2 cellular contexts compared by ENCODE assay signal in the genomic region with DNA sequence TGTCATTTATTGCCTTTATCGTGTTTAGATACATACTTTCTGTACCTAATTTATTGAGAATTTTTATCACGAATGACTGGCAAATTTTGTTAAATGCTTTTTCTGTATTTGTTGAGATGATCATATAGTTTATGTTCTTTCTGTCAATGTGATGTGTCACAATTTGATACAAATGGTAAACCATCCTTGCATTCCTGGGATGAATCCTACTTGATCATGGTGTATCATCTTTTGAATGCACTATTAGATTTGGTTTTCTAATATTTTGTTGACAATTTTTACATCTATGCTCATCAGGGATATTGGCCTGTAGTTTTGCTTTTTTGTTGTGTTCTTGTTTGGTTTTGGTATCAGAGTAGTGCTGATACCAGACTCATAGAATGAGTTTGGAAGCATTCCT.
TF ChIP-seq lines count a peak whose summit lies in the region.

No MANE protein-coding gene starts in this region.

TF ChIP-seq in HepG2, 621 proteins besides CTCF, POLR2A, EP300 and RAD21:
- TF ChIP-seq NFE2L2 (IDR thresholded peaks at IDR 0.05; ENCODE audit: low read length) (peak; percentile 76), ZNF549 (CRISPR knock-in tag; IDR thresholded peaks at IDR 0.05) (no peak), MED1 (CRISPR knock-in tag; IDR thresholded peaks at IDR 0.05) (no peak), ZNF431 (CRISPR knock-in tag; IDR thresholded peaks at IDR 0.05; ENCODE audit: borderline replicate concordance, low read depth) (no peak)

TF ChIP-seq in K562, 482 proteins besides CTCF, POLR2A, EP300 and RAD21:
- TF ChIP-seq ZNF324 (CRISPR knock-in tag; IDR thresholded peaks at IDR 0.05) (peak; percentile 85), ZNF583 (CRISPR knock-in tag; IDR thresholded peaks at IDR 0.05) (no peak)
TF ChIP-seq in K562: peak in this region for 1.
